Comparison of ENCODE assay signal across 8 cellular contexts in genomic region chr12:58176296-58176869, GRCh38.
DNase-seq lines count a peak whose midpoint lies in the region; ATAC-seq and TF ChIP-seq lines count a peak whose summit lies in the region.

No MANE protein-coding gene starts in this region.

- H4K20me1 ChIP-seq in OCI-LY3 (ENCODE audit: insufficient read depth, low read length): no peaks in the 10 kb centered on the region
- no peaks in the 10 kb centered on the region for H4K20me1 ChIP-seq in fibroblast of lung (ENCODE audit: control insufficient read depth, extremely low read depth, insufficient read depth, low read length)

- peaks cover 5% of the 10 kb centered on the region; the same call in 1 of the 2 replicates for H3K27me3 ChIP-seq in OCI-LY3 (ENCODE audit: low read depth, low read length)
- no peaks in the 10 kb centered on the region for H3K27me3 ChIP-seq in fibroblast of lung (ENCODE audit: control insufficient read depth, insufficient read depth, low read length)

- no peaks in the 10 kb centered on the region for H3K36me3 ChIP-seq in OCI-LY3 (replicated peaks; ENCODE audit: low read depth, low read length)
- no peaks in the 10 kb centered on the region for H3K36me3 ChIP-seq in fibroblast of lung (ENCODE audit: control insufficient read depth, insufficient read depth, low read length)

- H3K4me2 ChIP-seq in OCI-LY3 (ENCODE audit: low read length): peak overlapping the region; percentile 33
- H3K4me2 ChIP-seq in fibroblast of lung (ENCODE audit: extremely low read depth, insufficient read depth, low read length): no peak overlapping the region

- H2AFZ ChIP-seq in OCI-LY3 (ENCODE audit: low read depth, low read length): no peak overlapping the region
- H2AFZ ChIP-seq in fibroblast of lung (ENCODE audit: low read length): no peak overlapping the region

- ATAC-seq in GM21619 (IDR thresholded peaks at IDR 0.05; ENCODE audit: unreplicated experiment) (peak; percentile 79), HG03378 (IDR thresholded peaks at IDR 0.05; ENCODE audit: unreplicated experiment) (no peak), HG02642 (IDR thresholded peaks at IDR 0.05; ENCODE audit: poor library complexity, unreplicated experiment) (no peak)

- DNase-seq in AG20443 (ENCODE audit: low spot score) (peak; percentile 38), fibroblast of lung (ENCODE audit: low read depth in 2 of 2) (peak in 1 of 2 donors; percentile 12), renal cortical epithelial cell (ENCODE audit: low read depth) (peak; percentile 7), GM10266 (ENCODE audit: extremely low spot score) (no peak)

- no peaks in the 10 kb centered on the region for H3K4me1 ChIP-seq in OCI-LY3 (ENCODE audit: low read length)
- no peaks in the 10 kb centered on the region for H3K4me1 ChIP-seq in fibroblast of lung (ENCODE audit: control insufficient read depth, extremely low read depth, insufficient read depth, low read length)

- H3K9me3 ChIP-seq in OCI-LY3 (ENCODE audit: insufficient read depth, low read length) (no peaks in the 10 kb centered on the region), fibroblast of lung (ENCODE audit: control insufficient read depth, insufficient read depth, low read depth, low read length) (no peaks in the 10 kb centered on the region)

- TF ChIP-seq CTCF in OCI-LY3 (IDR thresholded peaks at IDR 0.05; ENCODE audit: low read depth, low read length) (peak; percentile 63), fibroblast of lung (conservative IDR thresholded peaks at IDR 0.05 in 1 of 2, IDR thresholded peaks at IDR 0.05 in 1 of 2; ENCODE audit: low read depth in 1 of 2, low read length in 2 of 2) (peak; percentile 42 to 55), GM10266 (IDR thresholded peaks at IDR 0.05; ENCODE audit: control insufficient read depth, insufficient read depth, low read depth, missing control alignments) (no peak)

- no peak overlapping the region for H3K9ac ChIP-seq in OCI-LY3 (ENCODE audit: low read length)
- H3K9ac ChIP-seq in fibroblast of lung (ENCODE audit: insufficient read depth, low read length): no peak overlapping the region

- no peak overlapping the region for H3K27ac ChIP-seq in OCI-LY3 (ENCODE audit: low read length)
- H3K27ac ChIP-seq in fibroblast of lung (ENCODE audit: insufficient read depth, low read length): no peak overlapping the region

- H3K79me2 ChIP-seq in OCI-LY3 (ENCODE audit: low read length) (no peaks in the 10 kb centered on the region), fibroblast of lung (ENCODE audit: control insufficient read depth, insufficient read depth, low read length) (no peaks in the 10 kb centered on the region)

- H3K4me3 ChIP-seq in OCI-LY3 (ENCODE audit: low read length) (no peak overlapping the region), fibroblast of lung (replicated peaks in 1 of 4; ENCODE audit: control extremely low read depth in 1 of 4, insufficient read depth in 1 of 4, low read depth in 3 of 4, low read length in 4 of 4) (no peak overlapping the region)
